1 cellular context compared by ENCODE assay signal in the genomic region with DNA sequence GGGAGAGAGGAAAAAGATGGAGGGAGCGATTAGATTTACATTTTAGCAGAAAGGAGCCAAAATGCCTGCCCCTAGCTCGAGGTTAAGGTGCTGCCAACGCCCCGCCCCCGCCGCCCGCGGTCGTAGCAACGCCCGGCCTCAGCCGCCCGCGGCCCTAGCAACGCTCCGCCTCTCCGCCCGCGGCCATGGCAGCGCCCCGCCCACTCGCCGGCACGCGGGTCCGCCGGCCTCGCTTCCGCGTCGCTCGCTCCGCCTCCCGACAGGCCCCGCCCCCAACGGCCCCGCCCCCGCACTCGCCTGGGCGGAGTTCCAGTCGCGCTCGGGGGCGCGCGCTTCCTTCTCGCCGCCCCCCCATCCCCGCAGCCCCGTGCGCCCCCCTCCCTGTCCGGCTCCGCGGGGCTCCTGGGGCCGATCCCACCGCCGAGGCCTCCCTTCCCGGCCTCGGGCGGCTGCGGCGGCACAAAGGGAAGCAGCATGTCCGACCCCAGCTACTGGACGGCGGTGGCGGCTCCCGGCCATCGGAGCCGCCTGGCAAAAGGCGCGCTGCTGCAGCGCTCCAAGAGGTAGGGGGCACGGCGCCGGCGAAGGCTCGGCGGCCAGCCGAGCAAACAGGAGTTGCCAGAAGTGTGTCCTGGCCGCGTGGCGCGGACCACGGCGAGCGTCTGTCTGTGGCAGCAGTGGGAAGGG.
A peak's percentile ranks its signal among the peaks of the same experiment; 100 is the strongest.
TF ChIP-seq lines count a peak whose summit lies in the region.

No MANE protein-coding gene starts in this region.

TF ChIP-seq in HepG2, 621 proteins besides CTCF, POLR2A, EP300 and RAD21 (continued from another document and continues in another):
- TF ChIP-seq, protein P1, sequence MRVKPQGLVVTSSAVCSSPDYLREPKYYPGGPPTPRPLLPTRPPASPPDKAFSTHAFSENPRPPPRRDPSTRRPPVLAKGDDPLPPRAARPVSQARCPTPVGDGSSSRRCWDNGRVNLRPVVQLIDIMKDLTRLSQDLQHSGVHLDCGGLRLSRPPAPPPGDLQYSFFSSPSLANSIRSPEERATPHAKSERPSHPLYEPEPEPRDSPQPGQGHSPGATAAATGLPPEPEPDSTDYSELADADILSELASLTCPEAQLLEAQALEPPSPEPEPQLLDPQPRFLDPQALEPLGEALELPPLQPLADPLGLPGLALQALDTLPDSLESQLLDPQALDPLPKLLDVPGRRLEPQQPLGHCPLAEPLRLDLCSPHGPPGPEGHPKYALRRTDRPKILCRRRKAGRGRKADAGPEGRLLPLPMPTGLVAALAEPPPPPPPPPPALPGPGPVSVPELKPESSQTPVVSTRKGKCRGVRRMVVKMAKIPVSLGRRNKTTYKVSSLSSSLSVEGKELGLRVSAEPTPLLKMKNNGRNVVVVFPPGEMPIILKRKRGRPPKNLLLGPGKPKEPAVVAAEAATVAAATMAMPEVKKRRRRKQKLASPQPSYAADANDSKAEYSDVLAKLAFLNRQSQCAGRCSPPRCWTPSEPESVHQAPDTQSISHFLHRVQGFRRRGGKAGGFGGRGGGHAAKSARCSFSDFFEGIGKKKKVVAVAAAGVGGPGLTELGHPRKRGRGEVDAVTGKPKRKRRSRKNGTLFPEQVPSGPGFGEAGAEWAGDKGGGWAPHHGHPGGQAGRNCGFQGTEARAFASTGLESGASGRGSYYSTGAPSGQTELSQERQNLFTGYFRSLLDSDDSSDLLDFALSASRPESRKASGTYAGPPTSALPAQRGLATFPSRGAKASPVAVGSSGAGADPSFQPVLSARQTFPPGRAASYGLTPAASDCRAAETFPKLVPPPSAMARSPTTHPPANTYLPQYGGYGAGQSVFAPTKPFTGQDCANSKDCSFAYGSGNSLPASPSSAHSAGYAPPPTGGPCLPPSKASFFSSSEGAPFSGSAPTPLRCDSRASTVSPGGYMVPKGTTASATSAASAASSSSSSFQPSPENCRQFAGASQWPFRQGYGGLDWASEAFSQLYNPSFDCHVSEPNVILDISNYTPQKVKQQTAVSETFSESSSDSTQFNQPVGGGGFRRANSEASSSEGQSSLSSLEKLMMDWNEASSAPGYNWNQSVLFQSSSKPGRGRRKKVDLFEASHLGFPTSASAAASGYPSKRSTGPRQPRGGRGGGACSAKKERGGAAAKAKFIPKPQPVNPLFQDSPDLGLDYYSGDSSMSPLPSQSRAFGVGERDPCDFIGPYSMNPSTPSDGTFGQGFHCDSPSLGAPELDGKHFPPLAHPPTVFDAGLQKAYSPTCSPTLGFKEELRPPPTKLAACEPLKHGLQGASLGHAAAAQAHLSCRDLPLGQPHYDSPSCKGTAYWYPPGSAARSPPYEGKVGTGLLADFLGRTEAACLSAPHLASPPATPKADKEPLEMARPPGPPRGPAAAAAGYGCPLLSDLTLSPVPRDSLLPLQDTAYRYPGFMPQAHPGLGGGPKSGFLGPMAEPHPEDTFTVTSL (CRISPR knock-in tag; IDR thresholded peaks at IDR 0.05; ENCODE audit: borderline replicate concordance), result no peak
- TF ChIP-seq FIP1L1 (IDR thresholded peaks at IDR 0.05; ENCODE audit: borderline replicate concordance, insufficient read depth, low read depth, low read length) (no peak), ZNF775 (CRISPR knock-in tag; IDR thresholded peaks at IDR 0.05; ENCODE audit: borderline replicate concordance) (no peak), ZNF724P (CRISPR knock-in tag; IDR thresholded peaks at IDR 0.05; ENCODE audit: borderline replicate concordance) (no peak; the same call in 1 of the 2 replicates), ZNF121 (CRISPR knock-in tag; IDR thresholded peaks at IDR 0.05) (no peak), SUZ12 (IDR thresholded peaks at IDR 0.05; ENCODE audit: low read depth, low read length) (no peak), GPN1 (CRISPR knock-in tag; IDR thresholded peaks at IDR 0.05; ENCODE audit: borderline replicate concordance) (no peak), ETV6 (CRISPR knock-in tag; conservative IDR thresholded peaks at IDR 0.05) (no peak), ZNF878 (CRISPR knock-in tag; IDR thresholded peaks at IDR 0.05) (no peak), GTF3A (CRISPR knock-in tag; conservative IDR thresholded peaks at IDR 0.05) (no peak), JUNB (CRISPR knock-in tag; IDR thresholded peaks at IDR 0.05; ENCODE audit: borderline replicate concordance) (no peak), ZBTB8A (CRISPR knock-in tag; IDR thresholded peaks at IDR 0.05; ENCODE audit: borderline replicate concordance, low read depth) (no peak), ZNF136 (CRISPR knock-in tag; IDR thresholded peaks at IDR 0.05; ENCODE audit: low read depth) (no peak), ZBTB7B (CRISPR knock-in tag; IDR thresholded peaks at IDR 0.05) (peak; percentile 70), ZNF563 (CRISPR knock-in tag; IDR thresholded peaks at IDR 0.05) (peak; percentile 25; the same call in 1 of the 2 replicates), NFYB (CRISPR knock-in tag; IDR thresholded peaks at IDR 0.05) (no peak), NFYC (CRISPR knock-in tag; IDR thresholded peaks at IDR 0.05) (no peak), POLR2G (IDR thresholded peaks at IDR 0.05; ENCODE audit: low read depth, low read length) (0 out of 2 replicates have a peak, but pooled peaks have one; percentile 39), SIN3A (IDR thresholded peaks at IDR 0.05; ENCODE audit: borderline replicate concordance, low read depth, low read length) (peak; percentile 92; the same call in 1 of the 2 replicates), ZMYM4 (CRISPR knock-in tag; IDR thresholded peaks at IDR 0.05) (no peak), RBFOX2 (IDR thresholded peaks at IDR 0.05; ENCODE audit: low read depth, low read length) (peak; percentile 56), MTA1 (CRISPR knock-in tag; IDR thresholded peaks at IDR 0.05; ENCODE audit: borderline replicate concordance) (no peak)
- TF ChIP-seq, protein P2, sequence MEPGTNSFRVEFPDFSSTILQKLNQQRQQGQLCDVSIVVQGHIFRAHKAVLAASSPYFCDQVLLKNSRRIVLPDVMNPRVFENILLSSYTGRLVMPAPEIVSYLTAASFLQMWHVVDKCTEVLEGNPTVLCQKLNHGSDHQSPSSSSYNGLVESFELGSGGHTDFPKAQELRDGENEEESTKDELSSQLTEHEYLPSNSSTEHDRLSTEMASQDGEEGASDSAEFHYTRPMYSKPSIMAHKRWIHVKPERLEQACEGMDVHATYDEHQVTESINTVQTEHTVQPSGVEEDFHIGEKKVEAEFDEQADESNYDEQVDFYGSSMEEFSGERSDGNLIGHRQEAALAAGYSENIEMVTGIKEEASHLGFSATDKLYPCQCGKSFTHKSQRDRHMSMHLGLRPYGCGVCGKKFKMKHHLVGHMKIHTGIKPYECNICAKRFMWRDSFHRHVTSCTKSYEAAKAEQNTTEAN (CRISPR knock-in tag; conservative IDR thresholded peaks at IDR 0.05), result no peak
- TF ChIP-seq, protein P3, sequence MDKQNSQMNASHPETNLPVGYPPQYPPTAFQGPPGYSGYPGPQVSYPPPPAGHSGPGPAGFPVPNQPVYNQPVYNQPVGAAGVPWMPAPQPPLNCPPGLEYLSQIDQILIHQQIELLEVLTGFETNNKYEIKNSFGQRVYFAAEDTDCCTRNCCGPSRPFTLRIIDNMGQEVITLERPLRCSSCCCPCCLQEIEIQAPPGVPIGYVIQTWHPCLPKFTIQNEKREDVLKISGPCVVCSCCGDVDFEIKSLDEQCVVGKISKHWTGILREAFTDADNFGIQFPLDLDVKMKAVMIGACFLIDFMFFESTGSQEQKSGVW (CRISPR knock-in tag; IDR thresholded peaks at IDR 0.05; ENCODE audit: borderline replicate concordance), result no peak
- TF ChIP-seq, protein P4, sequence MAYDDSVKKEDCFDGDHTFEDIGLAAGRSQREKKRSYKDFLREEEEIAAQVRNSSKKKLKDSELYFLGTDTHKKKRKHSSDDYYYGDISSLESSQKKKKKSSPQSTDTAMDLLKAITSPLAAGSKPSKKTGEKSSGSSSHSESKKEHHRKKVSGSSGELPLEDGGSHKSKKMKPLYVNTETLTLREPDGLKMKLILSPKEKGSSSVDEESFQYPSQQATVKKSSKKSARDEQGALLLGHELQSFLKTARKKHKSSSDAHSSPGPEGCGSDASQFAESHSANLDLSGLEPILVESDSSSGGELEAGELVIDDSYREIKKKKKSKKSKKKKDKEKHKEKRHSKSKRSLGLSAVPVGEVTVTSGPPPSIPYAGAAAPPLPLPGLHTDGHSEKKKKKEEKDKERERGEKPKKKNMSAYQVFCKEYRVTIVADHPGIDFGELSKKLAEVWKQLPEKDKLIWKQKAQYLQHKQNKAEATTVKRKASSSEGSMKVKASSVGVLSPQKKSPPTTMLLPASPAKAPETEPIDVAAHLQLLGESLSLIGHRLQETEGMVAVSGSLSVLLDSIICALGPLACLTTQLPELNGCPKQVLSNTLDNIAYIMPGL (CRISPR knock-in tag; IDR thresholded peaks at IDR 0.05; ENCODE audit: borderline replicate concordance in 1 of 2, low read depth in 1 of 2), result peak in 1 of 2 experiments; percentile 52; a peak in 1 of 4 replicates
- TF ChIP-seq, protein P5, sequence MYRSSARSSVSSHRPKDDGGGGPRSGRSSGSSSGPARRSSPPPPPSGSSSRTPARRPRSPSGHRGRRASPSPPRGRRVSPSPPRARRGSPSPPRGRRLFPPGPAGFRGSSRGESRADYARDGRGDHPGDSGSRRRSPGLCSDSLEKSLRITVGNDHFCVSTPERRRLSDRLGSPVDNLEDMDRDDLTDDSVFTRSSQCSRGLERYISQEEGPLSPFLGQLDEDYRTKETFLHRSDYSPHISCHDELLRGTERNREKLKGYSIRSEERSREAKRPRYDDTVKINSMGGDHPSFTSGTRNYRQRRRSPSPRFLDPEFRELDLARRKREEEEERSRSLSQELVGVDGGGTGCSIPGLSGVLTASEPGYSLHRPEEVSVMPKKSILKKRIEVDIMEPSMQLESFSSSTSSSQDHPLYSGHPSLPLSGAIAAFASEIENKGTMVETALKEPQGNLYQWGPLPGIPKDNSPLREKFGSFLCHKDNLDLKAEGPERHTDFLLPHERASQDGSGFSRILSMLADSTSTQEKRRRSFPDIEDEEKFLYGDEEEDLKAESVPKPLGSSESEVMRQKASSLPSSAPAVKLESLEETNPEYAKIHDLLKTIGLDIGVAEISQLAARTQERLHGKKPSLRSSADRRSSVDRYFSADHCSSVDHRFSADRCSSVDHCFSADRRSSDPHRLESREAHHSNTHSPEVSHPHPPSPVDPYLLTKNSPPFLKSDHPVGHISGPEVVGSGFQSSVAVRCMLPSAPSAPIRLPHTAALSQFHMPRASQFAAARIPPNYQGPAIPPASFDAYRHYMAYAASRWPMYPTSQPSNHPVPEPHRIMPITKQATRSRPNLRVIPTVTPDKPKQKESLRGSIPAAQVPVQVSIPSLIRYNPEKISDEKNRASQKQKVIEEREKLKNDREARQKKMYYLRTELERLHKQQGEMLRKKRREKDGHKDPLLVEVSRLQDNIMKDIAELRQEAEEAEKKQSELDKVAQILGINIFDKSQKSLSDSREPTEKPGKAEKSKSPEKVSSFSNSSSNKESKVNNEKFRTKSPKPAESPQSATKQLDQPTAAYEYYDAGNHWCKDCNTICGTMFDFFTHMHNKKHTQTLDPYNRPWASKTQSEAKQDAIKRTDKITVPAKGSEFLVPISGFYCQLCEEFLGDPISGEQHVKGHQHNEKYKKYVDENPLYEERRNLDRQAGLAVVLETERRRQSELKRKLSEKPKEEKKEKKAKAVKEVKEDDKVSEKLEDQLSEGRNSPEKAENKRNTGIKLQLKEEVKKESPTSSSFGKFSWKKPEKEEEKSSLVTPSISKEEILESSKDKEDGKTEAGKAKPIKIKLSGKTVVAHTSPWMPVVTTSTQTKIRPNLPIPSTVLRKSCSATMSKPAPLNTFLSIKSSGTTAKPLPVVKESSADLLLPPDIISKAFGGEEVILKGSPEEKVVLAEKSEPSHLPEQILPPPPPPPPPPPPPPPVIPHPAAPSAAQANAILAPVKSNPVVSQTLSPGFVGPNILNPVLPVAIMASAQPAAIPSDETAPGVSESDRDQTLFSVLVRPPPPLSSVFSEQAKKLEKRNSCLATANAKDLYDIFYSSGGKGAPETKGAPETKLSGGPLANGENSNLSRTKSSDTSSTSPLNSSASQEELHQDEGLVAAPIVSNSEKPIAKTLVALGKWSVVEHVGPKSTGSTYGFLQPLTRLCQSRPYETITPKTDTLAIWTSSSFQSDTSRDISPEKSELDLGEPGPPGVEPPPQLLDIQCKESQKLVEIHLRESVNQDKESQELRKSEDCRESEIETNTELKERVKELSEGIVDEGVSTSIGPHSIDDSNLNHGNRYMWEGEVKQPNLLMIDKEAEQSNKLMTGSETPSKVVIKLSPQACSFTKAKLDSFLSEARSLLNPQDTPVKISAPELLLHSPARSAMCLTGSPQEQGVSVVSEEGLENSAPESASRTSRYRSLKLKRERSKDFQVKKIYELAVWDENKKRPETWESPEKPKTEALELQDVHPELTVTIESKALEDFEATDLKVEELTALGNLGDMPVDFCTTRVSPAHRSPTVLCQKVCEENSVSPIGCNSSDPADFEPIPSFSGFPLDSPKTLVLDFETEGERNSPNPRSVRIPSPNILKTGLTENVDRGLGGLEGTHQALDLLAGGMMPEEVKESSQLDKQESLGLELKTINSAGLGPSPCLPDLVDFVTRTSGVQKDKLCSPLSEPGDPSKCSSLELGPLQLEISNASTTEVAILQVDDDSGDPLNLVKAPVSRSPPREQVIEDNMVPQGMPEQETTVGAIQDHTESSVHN (CRISPR knock-in tag; IDR thresholded peaks at IDR 0.05), result no peak
- TF ChIP-seq, protein P6, sequence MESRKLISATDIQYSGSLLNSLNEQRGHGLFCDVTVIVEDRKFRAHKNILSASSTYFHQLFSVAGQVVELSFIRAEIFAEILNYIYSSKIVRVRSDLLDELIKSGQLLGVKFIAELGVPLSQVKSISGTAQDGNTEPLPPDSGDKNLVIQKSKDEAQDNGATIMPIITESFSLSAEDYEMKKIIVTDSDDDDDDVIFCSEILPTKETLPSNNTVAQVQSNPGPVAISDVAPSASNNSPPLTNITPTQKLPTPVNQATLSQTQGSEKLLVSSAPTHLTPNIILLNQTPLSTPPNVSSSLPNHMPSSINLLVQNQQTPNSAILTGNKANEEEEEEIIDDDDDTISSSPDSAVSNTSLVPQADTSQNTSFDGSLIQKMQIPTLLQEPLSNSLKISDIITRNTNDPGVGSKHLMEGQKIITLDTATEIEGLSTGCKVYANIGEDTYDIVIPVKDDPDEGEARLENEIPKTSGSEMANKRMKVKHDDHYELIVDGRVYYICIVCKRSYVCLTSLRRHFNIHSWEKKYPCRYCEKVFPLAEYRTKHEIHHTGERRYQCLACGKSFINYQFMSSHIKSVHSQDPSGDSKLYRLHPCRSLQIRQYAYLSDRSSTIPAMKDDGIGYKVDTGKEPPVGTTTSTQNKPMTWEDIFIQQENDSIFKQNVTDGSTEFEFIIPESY (CRISPR knock-in tag; IDR thresholded peaks at IDR 0.05), result no peak
- TF ChIP-seq, protein P7, sequence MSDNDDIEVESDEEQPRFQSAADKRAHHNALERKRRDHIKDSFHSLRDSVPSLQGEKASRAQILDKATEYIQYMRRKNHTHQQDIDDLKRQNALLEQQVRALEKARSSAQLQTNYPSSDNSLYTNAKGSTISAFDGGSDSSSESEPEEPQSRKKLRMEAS (IDR thresholded peaks at IDR 0.05), result peak; percentile 81
- TF ChIP-seq, protein P8, sequence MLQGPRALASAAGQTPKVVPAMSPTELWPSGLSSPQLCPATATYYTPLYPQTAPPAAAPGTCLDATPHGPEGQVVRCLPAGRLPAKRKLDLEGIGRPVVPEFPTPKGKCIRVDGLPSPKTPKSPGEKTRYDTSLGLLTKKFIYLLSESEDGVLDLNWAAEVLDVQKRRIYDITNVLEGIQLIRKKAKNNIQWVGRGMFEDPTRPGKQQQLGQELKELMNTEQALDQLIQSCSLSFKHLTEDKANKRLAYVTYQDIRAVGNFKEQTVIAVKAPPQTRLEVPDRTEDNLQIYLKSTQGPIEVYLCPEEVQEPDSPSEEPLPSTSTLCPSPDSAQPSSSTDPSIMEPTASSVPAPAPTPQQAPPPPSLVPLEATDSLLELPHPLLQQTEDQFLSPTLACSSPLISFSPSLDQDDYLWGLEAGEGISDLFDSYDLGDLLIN (CRISPR knock-in tag; IDR thresholded peaks at IDR 0.05; ENCODE audit: borderline replicate concordance), result no peak
